24 cellular contexts compared by ENCODE assay signal in the genomic region with DNA sequence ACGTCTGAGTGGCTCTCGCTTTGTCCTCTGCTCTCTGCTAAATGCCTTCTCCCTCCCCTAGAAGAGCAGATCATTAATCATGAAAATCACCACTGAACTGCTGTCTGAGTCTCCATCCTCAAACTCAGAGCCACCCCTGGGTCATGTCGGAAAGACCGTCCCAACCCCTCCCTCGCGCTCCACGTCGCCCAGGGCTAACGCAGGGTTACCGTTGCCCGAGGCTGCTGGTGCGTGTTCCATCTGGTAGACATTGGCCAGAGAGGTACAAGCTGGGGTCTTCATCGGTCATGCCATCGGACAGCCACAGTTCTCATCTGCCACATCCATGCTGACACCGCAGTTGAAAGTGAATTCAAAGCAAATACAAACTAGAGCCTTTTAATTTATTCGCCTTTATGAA.
DNase-seq lines count a peak whose midpoint lies in the region; ATAC-seq, FAIRE-seq and TF ChIP-seq lines count a peak whose summit lies in the region.
"Had no signal": no experiment of that assay in that cellular context is flagged by ENCODE, and none has a peak within 500 bp of the region (broad histone marks: within the 10 kb centered on the region; RNA-seq: fewer than 3 reads in every experiment).

No MANE protein-coding gene starts in this region.

- no peak overlapping the region for H3T11ph ChIP-seq in H9 (ENCODE audit: low read length)

- H3K9ac ChIP-seq in H9 (ENCODE audit: extremely low read depth, insufficient read length, low read length), result no peak overlapping the region

- H3K36me3 Mint-ChIP-seq in H9 (ENCODE audit: insufficient read depth in 1 of 3, low read depth in 3 of 3) (no peaks in the 10 kb centered on the region), osteocyte (ENCODE audit: unreplicated experiment) (no peaks in the 10 kb centered on the region)

- H4K5ac ChIP-seq in H9 (ENCODE audit: insufficient read length, low read depth, low read length), result no peak overlapping the region

- DNase-seq in BE2C (peak; percentile 1), H9 (peak; percentile 15), islet precursor cell (peak; percentile 38), osteocyte (ENCODE audit: extremely low spot score, unreplicated experiment) (peak; percentile 65), hepatocyte (ENCODE audit: low spot score) (no peak), NCI-H1417 (lab: John Stamatoyannopoulos, UW) (no peak), D721Med (ENCODE audit: insufficient read length, low spot score) (no peak)
- DNase-seq: CD4-positive, alpha-beta T cell; DND-41; MG63; NCI-H1092 treated with DMSO at 0.1 percent for 48 hours; NCI-H2081; NCI-H2171; NCI-H446; NCI-H526 treated with DMSO at 0.1 percent for 48 hours; OCI-M1; SJCRH30 had no signal

- no peak overlapping the region for H3K56ac ChIP-seq in H9 (ENCODE audit: insufficient read length, low read depth, low read length)

- H2BK12ac ChIP-seq in H9 (ENCODE audit: insufficient read length, low read depth, low read length), result no peak overlapping the region

- H3K4me1 Mint-ChIP-seq in H9, result 0 out of 4 replicates have a peak, but pooled peaks cover 0 to 2% of the 10 kb centered on the region in 2 experiments
- H3K4me1 Mint-ChIP-seq in osteocyte (ENCODE audit: unreplicated experiment), result no peaks in the 10 kb centered on the region

- FAIRE-seq in D721Med (lab: Jason Lieb, UNC), result no peak
- FAIRE-seq: A549, GM12878, K562, RCC 7860 had no signal

- H3K9me3 ChIP-seq in BE2C (no peaks in the 10 kb centered on the region), H9 (ENCODE audit: control insufficient read depth, low read depth, low read length) (no peaks in the 10 kb centered on the region), hepatocyte (ENCODE audit: low read depth) (no peaks in the 10 kb centered on the region)
- H3K9me3 ChIP-seq: A549, Caco-2, HAP-1, MG63, SJCRH30 had no signal

- H3K79me1 ChIP-seq in H9 (ENCODE audit: insufficient read depth, low read depth, low read length, poor library complexity, severe bottlenecking), result no peaks in the 10 kb centered on the region

- no peak overlapping the region for H3K4ac ChIP-seq in H9 (ENCODE audit: low read depth, low read length)

- no peak overlapping the region for H4K91ac ChIP-seq in H9 (ENCODE audit: insufficient read length, low read depth, low read length)

- H3K27ac Mint-ChIP-seq in H9 (no peak overlapping the region), osteocyte (ENCODE audit: unreplicated experiment) (no peak overlapping the region)
- H3K27ac Mint-ChIP-seq: CD4-positive, alpha-beta T cell had no signal

- no peak for ATAC-seq in HG03095 (IDR thresholded peaks at IDR 0.05; ENCODE audit: unreplicated experiment)
- ATAC-seq: A549, GM12878, K562 had no signal

- no peak overlapping the region for H2AK5ac ChIP-seq in H9 (ENCODE audit: insufficient read length, low read length)

- no peak overlapping the region for H2BK20ac ChIP-seq in H9 (ENCODE audit: low read depth, low read length, poor library complexity, severe bottlenecking)

- H3K79me2 ChIP-seq in H9 (ENCODE audit: insufficient read depth, low read length) (no peaks in the 10 kb centered on the region), hepatocyte (no peaks in the 10 kb centered on the region)

- no peak overlapping the region for H3K4me3 Mint-ChIP-seq in H9
- no peak overlapping the region for H3K4me3 Mint-ChIP-seq in osteocyte (ENCODE audit: unreplicated experiment)
- H3K4me3 Mint-ChIP-seq: CD4-positive, alpha-beta T cell had no signal

- H3K4me1 ChIP-seq in BE2C, result no peaks in the 10 kb centered on the region
- H3K4me1 ChIP-seq in H9 (ENCODE audit: insufficient read depth, low read length), result no peaks in the 10 kb centered on the region
- no peaks in the 10 kb centered on the region for H3K4me1 ChIP-seq in hepatocyte (ENCODE audit: insufficient read depth)
- H3K4me1 ChIP-seq: A549, Caco-2, HAP-1, SJCRH30 had no signal

- no CpG with 5 or more reads among the region's 16 CpGs for WGBS in H9 (ENCODE audit: extremely low coverage, insufficient read length, low lambda C conversion rate)
- WGBS in hepatocyte (ENCODE audit: low lambda C conversion rate, missing lambda C conversion rate), result 93% methylated on average over 16 of the region's 16 CpGs

- TF ChIP-seq CTCF in BE2C (IDR thresholded peaks at IDR 0.05; ENCODE audit: low read depth, low read length), result no peak
- TF ChIP-seq CTCF in H9 (conservative IDR thresholded peaks at IDR 0.05), result no peak
- no peak for TF ChIP-seq CTCF in osteocyte (IDR thresholded peaks at IDR 0.05)
- no peak for TF ChIP-seq CTCF in hepatocyte (IDR thresholded peaks at IDR 0.05; ENCODE audit: poor library complexity)
- no peak for TF ChIP-seq CTCF in D721Med (IDR thresholded peaks at IDR 0.05; ENCODE audit: insufficient read depth, missing control alignments)

- H3K23ac ChIP-seq in H9 (ENCODE audit: insufficient read length, low read depth, low read length), result no peak overlapping the region

- no peak overlapping the region for H2BK5ac ChIP-seq in H9 (ENCODE audit: insufficient read length, low read length)

- H3K23me2 ChIP-seq in H9 (ENCODE audit: insufficient read length, low read depth, low read length, poor library complexity, severe bottlenecking), result no peaks in the 10 kb centered on the region

- no peaks in the 10 kb centered on the region for H4K20me1 ChIP-seq in H9 (ENCODE audit: control insufficient read depth, insufficient read depth, insufficient read length)
- H4K20me1 ChIP-seq in hepatocyte (ENCODE audit: insufficient read depth, poor library complexity, severe bottlenecking), result no peaks in the 10 kb centered on the region

- no peak overlapping the region for H4K8ac ChIP-seq in H9 (replicated peaks; ENCODE audit: insufficient read length, low read depth, low read length)

- H3K4me2 ChIP-seq in H9 (ENCODE audit: insufficient read depth, insufficient read length, low read length) (no peak overlapping the region), hepatocyte (no peak overlapping the region)
- H3K4me2 ChIP-seq: A549 had no signal

- H3K27ac ChIP-seq in H9 (ENCODE audit: insufficient read length, low read depth, low read length) (no peak overlapping the region), hepatocyte (no peak overlapping the region)
- H3K27ac ChIP-seq: A549, SJCRH30 had no signal

- H3K27me3 ChIP-seq in BE2C, result peaks cover 4% of the 10 kb centered on the region
- no peaks in the 10 kb centered on the region for H3K27me3 ChIP-seq in H9 (ENCODE audit: insufficient read depth, low read length)
- no peaks in the 10 kb centered on the region for H3K27me3 ChIP-seq in hepatocyte
- H3K27me3 ChIP-seq: SJCRH30 had no signal

- peaks cover 3% of the 10 kb centered on the region in 2 experiments; a peak in 2 of 5 replicates for H3K9me3 Mint-ChIP-seq in H9
- no peaks in the 10 kb centered on the region for H3K9me3 Mint-ChIP-seq in osteocyte (ENCODE audit: unreplicated experiment)

- peaks cover 7% of the 10 kb centered on the region for H3K27me3 Mint-ChIP-seq in H9 (ENCODE audit: low read depth)
- peaks cover 6% of the 10 kb centered on the region for H3K27me3 Mint-ChIP-seq in osteocyte (ENCODE audit: unreplicated experiment)

- no peak overlapping the region for H2AFZ ChIP-seq in H9 (ENCODE audit: low read length)
- no peak overlapping the region for H2AFZ ChIP-seq in hepatocyte

- no peak overlapping the region for H3K14ac ChIP-seq in H9 (ENCODE audit: insufficient read depth, low read length)

- H2BK120ac ChIP-seq in H9 (ENCODE audit: low read depth, low read length, poor library complexity, severe bottlenecking), result no peak overlapping the region

- H3K9me2 ChIP-seq in hepatocyte (replicated peaks; ENCODE audit: insufficient read depth), result no peaks in the 10 kb centered on the region

- H3K36me3 ChIP-seq in BE2C, result no peaks in the 10 kb centered on the region
- no peaks in the 10 kb centered on the region for H3K36me3 ChIP-seq in hepatocyte (replicated peaks; ENCODE audit: insufficient read depth, low read depth)
- H3K36me3 ChIP-seq: HAP-1, MG63, SJCRH30 had no signal

- H3K4me3 ChIP-seq in BE2C (ENCODE audit: low read depth, low read length) (no peak overlapping the region), hepatocyte (no peak overlapping the region)
- H3K4me3 ChIP-seq: A549, GM12878, HAP-1, K562, MG63, SJCRH30 had no signal

- H2BK15ac ChIP-seq in H9 (ENCODE audit: low read depth, low read length), result no peak overlapping the region

- no peak overlapping the region for H3K18ac ChIP-seq in H9 (ENCODE audit: insufficient read length, low read depth, low read length)

Comparison
In these comparisons a context has a peak if more than half of its experiments do, and no peak if none do; other contexts are left out.
1. DNase-seq: peak in BE2C (single experiment), H9 (single experiment), islet precursor cell (single experiment) and osteocyte (single experiment); none in hepatocyte (single experiment), NCI-H1417 (0 of 3) and D721Med (single experiment).